ENCODE assay signal across 1 cellular context in the genomic region with DNA sequence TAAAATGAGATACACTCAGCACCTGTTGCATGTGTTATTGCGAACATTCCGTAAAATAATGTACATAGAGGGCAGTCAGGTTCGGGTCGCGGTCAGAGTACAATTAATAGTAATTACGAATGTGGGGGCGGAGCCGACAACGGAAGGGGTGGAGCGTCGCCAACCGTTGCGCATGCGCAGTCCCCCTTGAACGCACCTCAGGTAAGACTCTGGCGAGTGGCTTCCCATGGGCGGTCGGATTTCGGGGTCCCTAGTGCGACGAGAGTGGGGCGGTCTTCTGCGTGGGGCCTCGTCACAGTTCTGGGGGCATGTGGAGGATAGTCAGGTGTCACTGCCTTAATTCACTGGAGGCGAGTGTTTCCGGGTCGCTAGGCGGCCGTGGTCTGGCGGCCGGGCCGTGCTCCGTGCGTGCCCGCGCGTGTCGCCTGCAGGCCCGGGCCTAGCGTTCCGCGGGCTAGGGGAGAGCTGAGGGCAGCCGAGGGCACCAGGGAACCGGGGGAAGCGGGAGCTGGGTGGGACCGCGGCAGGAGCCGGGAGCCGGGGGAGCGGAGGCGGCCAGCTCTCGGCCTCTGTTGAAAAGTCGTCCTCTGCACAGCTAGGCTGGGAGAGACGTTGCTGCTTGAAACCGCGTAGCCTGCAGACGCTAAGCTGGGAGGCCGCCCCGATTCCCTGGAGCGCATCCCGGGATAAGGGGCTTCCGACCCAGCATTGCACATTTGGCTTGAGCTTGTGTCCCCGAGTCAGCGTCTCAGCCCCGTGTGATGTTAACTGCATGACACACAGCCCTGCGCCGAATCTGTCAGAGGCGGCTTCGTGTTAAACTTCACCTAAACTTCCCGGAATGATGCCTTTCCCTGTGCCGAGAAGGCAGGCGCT.
TF ChIP-seq lines count a peak whose summit lies in the region.

A gene (plus strand): TSS at position 177 of the 876 bp plus-strand sequence. CDS start 3,209 bp downstream, outside the sequence.

TF ChIP-seq in GM12878, 131 proteins besides CTCF, POLR2A, EP300 and RAD21 (continued from another document and continues in another):
- TF ChIP-seq, protein P1, sequence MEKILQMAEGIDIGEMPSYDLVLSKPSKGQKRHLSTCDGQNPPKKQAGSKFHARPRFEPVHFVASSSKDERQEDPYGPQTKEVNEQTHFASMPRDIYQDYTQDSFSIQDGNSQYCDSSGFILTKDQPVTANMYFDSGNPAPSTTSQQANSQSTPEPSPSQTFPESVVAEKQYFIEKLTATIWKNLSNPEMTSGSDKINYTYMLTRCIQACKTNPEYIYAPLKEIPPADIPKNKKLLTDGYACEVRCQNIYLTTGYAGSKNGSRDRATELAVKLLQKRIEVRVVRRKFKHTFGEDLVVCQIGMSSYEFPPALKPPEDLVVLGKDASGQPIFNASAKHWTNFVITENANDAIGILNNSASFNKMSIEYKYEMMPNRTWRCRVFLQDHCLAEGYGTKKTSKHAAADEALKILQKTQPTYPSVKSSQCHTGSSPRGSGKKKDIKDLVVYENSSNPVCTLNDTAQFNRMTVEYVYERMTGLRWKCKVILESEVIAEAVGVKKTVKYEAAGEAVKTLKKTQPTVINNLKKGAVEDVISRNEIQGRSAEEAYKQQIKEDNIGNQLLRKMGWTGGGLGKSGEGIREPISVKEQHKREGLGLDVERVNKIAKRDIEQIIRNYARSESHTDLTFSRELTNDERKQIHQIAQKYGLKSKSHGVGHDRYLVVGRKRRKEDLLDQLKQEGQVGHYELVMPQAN (conservative IDR thresholded peaks at IDR 0.05), result peak; percentile 82
- no peak for TF ChIP-seq HCFC1 (IDR thresholded peaks at IDR 0.05; ENCODE audit: low read length)
- no peak for TF ChIP-seq MYB (IDR thresholded peaks at IDR 0.05; ENCODE audit: borderline replicate concordance, low read depth, low read length)
- peak; percentile 24; the same call in 1 of the 2 replicates for TF ChIP-seq YY1 (IDR thresholded peaks at IDR 0.05; ENCODE audit: low read depth, low read length)
- TF ChIP-seq CBX3 (IDR thresholded peaks at IDR 0.05; ENCODE audit: borderline replicate concordance, low read depth), result no peak
- peak; percentile 61; the same call in 1 of the 2 replicates for TF ChIP-seq CREB1 (IDR thresholded peaks at IDR 0.05; ENCODE audit: low read depth)
- TF ChIP-seq FOXM1 (IDR thresholded peaks at IDR 0.05; ENCODE audit: low read depth, low read length), result no peak
- no peak for TF ChIP-seq ZNF207 (IDR thresholded peaks at IDR 0.05; ENCODE audit: borderline replicate concordance)
- TF ChIP-seq HDAC2 (IDR thresholded peaks at IDR 0.05), result no peak
- no peak for TF ChIP-seq FOXK2 (IDR thresholded peaks at IDR 0.05)
- TF ChIP-seq ZSCAN29 (IDR thresholded peaks at IDR 0.05), result 0 out of 2 replicates have a peak, but pooled peaks have one; percentile 1
- no peak for TF ChIP-seq PAX8 (IDR thresholded peaks at IDR 0.05)
- TF ChIP-seq FOS (IDR thresholded peaks at IDR 0.05; ENCODE audit: borderline replicate concordance, extremely low read depth, insufficient read length), result no peak
- no peak for TF ChIP-seq MEF2A (IDR thresholded peaks at IDR 0.05; ENCODE audit: insufficient read depth, low read depth, low read length)
- no peak for TF ChIP-seq ESRRA (IDR thresholded peaks at IDR 0.05; ENCODE audit: low read length)
- TF ChIP-seq, protein P2, sequence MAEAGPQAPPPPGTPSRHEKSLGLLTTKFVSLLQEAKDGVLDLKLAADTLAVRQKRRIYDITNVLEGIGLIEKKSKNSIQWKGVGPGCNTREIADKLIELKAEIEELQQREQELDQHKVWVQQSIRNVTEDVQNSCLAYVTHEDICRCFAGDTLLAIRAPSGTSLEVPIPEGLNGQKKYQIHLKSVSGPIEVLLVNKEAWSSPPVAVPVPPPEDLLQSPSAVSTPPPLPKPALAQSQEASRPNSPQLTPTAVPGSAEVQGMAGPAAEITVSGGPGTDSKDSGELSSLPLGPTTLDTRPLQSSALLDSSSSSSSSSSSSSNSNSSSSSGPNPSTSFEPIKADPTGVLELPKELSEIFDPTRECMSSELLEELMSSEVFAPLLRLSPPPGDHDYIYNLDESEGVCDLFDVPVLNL (IDR thresholded peaks at IDR 0.05; ENCODE audit: low read depth, low read length), result no peak
- no peak for TF ChIP-seq POU2F2 (IDR thresholded peaks at IDR 0.05; ENCODE audit: borderline replicate concordance, low read depth, low read length)
- peak; percentile 81 for TF ChIP-seq SMAD5 (IDR thresholded peaks at IDR 0.05; ENCODE audit: low read depth)
- TF ChIP-seq ZBED1 (IDR thresholded peaks at IDR 0.05; ENCODE audit: borderline replicate concordance), result no peak
- TF ChIP-seq, protein P3, sequence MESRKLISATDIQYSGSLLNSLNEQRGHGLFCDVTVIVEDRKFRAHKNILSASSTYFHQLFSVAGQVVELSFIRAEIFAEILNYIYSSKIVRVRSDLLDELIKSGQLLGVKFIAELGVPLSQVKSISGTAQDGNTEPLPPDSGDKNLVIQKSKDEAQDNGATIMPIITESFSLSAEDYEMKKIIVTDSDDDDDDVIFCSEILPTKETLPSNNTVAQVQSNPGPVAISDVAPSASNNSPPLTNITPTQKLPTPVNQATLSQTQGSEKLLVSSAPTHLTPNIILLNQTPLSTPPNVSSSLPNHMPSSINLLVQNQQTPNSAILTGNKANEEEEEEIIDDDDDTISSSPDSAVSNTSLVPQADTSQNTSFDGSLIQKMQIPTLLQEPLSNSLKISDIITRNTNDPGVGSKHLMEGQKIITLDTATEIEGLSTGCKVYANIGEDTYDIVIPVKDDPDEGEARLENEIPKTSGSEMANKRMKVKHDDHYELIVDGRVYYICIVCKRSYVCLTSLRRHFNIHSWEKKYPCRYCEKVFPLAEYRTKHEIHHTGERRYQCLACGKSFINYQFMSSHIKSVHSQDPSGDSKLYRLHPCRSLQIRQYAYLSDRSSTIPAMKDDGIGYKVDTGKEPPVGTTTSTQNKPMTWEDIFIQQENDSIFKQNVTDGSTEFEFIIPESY (IDR thresholded peaks at IDR 0.05), result 0 out of 2 replicates have a peak, but pooled peaks have one; percentile 59
- no peak for TF ChIP-seq SPI1 (IDR thresholded peaks at IDR 0.05; ENCODE audit: borderline replicate concordance, insufficient read depth, low read depth, low read length)
- TF ChIP-seq NRF1 (conservative IDR thresholded peaks at IDR 0.05; ENCODE audit: low read depth, low read length), result peak; percentile 67
- TF ChIP-seq, protein P4, sequence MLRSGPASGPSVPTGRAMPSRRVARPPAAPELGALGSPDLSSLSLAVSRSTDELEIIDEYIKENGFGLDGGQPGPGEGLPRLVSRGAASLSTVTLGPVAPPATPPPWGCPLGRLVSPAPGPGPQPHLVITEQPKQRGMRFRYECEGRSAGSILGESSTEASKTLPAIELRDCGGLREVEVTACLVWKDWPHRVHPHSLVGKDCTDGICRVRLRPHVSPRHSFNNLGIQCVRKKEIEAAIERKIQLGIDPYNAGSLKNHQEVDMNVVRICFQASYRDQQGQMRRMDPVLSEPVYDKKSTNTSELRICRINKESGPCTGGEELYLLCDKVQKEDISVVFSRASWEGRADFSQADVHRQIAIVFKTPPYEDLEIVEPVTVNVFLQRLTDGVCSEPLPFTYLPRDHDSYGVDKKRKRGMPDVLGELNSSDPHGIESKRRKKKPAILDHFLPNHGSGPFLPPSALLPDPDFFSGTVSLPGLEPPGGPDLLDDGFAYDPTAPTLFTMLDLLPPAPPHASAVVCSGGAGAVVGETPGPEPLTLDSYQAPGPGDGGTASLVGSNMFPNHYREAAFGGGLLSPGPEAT (IDR thresholded peaks at IDR 0.05; ENCODE audit: low read depth), result no peak
- TF ChIP-seq, protein P5, sequence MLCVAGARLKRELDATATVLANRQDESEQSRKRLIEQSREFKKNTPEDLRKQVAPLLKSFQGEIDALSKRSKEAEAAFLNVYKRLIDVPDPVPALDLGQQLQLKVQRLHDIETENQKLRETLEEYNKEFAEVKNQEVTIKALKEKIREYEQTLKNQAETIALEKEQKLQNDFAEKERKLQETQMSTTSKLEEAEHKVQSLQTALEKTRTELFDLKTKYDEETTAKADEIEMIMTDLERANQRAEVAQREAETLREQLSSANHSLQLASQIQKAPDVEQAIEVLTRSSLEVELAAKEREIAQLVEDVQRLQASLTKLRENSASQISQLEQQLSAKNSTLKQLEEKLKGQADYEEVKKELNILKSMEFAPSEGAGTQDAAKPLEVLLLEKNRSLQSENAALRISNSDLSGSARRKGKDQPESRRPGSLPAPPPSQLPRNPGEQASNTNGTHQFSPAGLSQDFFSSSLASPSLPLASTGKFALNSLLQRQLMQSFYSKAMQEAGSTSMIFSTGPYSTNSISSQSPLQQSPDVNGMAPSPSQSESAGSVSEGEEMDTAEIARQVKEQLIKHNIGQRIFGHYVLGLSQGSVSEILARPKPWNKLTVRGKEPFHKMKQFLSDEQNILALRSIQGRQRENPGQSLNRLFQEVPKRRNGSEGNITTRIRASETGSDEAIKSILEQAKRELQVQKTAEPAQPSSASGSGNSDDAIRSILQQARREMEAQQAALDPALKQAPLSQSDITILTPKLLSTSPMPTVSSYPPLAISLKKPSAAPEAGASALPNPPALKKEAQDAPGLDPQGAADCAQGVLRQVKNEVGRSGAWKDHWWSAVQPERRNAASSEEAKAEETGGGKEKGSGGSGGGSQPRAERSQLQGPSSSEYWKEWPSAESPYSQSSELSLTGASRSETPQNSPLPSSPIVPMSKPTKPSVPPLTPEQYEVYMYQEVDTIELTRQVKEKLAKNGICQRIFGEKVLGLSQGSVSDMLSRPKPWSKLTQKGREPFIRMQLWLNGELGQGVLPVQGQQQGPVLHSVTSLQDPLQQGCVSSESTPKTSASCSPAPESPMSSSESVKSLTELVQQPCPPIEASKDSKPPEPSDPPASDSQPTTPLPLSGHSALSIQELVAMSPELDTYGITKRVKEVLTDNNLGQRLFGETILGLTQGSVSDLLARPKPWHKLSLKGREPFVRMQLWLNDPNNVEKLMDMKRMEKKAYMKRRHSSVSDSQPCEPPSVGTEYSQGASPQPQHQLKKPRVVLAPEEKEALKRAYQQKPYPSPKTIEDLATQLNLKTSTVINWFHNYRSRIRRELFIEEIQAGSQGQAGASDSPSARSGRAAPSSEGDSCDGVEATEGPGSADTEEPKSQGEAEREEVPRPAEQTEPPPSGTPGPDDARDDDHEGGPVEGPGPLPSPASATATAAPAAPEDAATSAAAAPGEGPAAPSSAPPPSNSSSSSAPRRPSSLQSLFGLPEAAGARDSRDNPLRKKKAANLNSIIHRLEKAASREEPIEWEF (IDR thresholded peaks at IDR 0.05; ENCODE audit: insufficient replicate concordance, low read depth, low read length), result no peak
- no peak; the same call in 1 of the 2 replicates for TF ChIP-seq NR2F1 (conservative IDR thresholded peaks at IDR 0.05)
- TF ChIP-seq ZZZ3 (IDR thresholded peaks at IDR 0.05; ENCODE audit: control insufficient read depth, insufficient read length, low read depth), result no peak
- no peak for TF ChIP-seq JUND (IDR thresholded peaks at IDR 0.05; ENCODE audit: low read depth, low read length)
- peak; percentile 60; the same call in 1 of the 2 replicates for TF ChIP-seq IKZF1 (conservative IDR thresholded peaks at IDR 0.05)
- TF ChIP-seq CBX5 (IDR thresholded peaks at IDR 0.05; ENCODE audit: low read depth), result no peak
- TF ChIP-seq, protein P6, sequence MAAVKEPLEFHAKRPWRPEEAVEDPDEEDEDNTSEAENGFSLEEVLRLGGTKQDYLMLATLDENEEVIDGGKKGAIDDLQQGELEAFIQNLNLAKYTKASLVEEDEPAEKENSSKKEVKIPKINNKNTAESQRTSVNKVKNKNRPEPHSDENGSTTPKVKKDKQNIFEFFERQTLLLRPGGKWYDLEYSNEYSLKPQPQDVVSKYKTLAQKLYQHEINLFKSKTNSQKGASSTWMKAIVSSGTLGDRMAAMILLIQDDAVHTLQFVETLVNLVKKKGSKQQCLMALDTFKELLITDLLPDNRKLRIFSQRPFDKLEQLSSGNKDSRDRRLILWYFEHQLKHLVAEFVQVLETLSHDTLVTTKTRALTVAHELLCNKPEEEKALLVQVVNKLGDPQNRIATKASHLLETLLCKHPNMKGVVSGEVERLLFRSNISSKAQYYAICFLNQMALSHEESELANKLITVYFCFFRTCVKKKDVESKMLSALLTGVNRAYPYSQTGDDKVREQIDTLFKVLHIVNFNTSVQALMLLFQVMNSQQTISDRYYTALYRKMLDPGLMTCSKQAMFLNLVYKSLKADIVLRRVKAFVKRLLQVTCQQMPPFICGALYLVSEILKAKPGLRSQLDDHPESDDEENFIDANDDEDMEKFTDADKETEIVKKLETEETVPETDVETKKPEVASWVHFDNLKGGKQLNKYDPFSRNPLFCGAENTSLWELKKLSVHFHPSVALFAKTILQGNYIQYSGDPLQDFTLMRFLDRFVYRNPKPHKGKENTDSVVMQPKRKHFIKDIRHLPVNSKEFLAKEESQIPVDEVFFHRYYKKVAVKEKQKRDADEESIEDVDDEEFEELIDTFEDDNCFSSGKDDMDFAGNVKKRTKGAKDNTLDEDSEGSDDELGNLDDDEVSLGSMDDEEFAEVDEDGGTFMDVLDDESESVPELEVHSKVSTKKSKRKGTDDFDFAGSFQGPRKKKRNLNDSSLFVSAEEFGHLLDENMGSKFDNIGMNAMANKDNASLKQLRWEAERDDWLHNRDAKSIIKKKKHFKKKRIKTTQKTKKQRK (IDR thresholded peaks at IDR 0.05; ENCODE audit: low read depth, low read length), result no peak
- no peak for TF ChIP-seq TCF3 (IDR thresholded peaks at IDR 0.05; ENCODE audit: borderline replicate concordance, insufficient read depth, low read depth, low read length)
- TF ChIP-seq SRF (IDR thresholded peaks at IDR 0.05; ENCODE audit: low read depth in 2 of 2, low read length in 2 of 2), result no peak
- TF ChIP-seq MEF2B (IDR thresholded peaks at IDR 0.05; ENCODE audit: partially characterized antibody, poor library complexity, severe bottlenecking), result no peak
- no peak for TF ChIP-seq RELA (IDR thresholded peaks at IDR 0.05; ENCODE audit: borderline replicate concordance, partially characterized antibody)
- TF ChIP-seq, protein P7, sequence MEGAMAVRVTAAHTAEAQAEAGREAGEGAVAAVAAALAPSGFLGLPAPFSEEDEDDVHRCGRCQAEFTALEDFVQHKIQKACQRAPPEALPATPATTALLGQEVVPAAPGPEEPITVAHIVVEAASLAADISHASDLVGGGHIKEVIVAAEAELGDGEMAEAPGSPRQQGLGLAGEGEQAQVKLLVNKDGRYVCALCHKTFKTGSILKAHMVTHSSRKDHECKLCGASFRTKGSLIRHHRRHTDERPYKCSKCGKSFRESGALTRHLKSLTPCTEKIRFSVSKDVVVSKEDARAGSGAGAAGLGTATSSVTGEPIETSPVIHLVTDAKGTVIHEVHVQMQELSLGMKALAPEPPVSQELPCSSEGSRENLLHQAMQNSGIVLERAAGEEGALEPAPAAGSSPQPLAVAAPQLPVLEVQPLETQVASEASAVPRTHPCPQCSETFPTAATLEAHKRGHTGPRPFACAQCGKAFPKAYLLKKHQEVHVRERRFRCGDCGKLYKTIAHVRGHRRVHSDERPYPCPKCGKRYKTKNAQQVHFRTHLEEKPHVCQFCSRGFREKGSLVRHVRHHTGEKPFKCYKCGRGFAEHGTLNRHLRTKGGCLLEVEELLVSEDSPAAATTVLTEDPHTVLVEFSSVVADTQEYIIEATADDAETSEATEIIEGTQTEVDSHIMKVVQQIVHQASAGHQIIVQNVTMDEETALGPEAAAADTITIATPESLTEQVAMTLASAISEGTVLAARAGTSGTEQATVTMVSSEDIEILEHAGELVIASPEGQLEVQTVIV (IDR thresholded peaks at IDR 0.05; ENCODE audit: borderline replicate concordance, partially characterized antibody), result peak; percentile 18
- no peak for TF ChIP-seq ZNF274 (IDR thresholded peaks at IDR 0.05; ENCODE audit: insufficient read depth, insufficient read length)
- no peak for TF ChIP-seq KAT2A (conservative IDR thresholded peaks at IDR 0.05; ENCODE audit: control insufficient read depth, low read depth, low read length)
